11 cellular contexts compared by ENCODE assay signal in genomic region chr3:147943265-147943945, GRCh38.
DNase-seq lines count a peak whose midpoint lies in the region; ATAC-seq, FAIRE-seq and TF ChIP-seq lines count a peak whose summit lies in the region.
"Had no signal": no experiment of that assay in that cellular context is flagged by ENCODE, and none has a peak within 500 bp of the region (broad histone marks: within the 10 kb centered on the region; RNA-seq: fewer than 3 reads in every experiment).

No MANE protein-coding gene starts in this region.

- DNase-seq in AG20443 (ENCODE audit: low spot score): peak; percentile 60
- peak; percentile 80 for DNase-seq in RCC 7860 (ENCODE audit: low spot score)
- no peak for DNase-seq in omental fat pad (ENCODE audit: low spot score)
- no peak for DNase-seq in NCI-H2171 treated with DMSO at 0.1 percent for 48 hours (lab: John Stamatoyannopoulos, UW)
- DNase-seq in T-cell: no peak
- DNase-seq: COR-L47, NCI-H446 had no signal

- TF ChIP-seq CTCF in omental fat pad (IDR thresholded peaks at IDR 0.05): no peak

- POLR2A ChIA-PET in T-cell (lab: Charles Lee): no interaction called here

- FAIRE-seq in RCC 7860 (lab: Jason Lieb, UNC): peak; percentile 95
- FAIRE-seq: colon had no signal

- CTCF ChIA-PET in T-cell (lab: Charles Lee): no interaction called here

- no peaks in the 10 kb centered on the region for H3K27me3 Mint-ChIP-seq in T-cell

- H3K27ac Mint-ChIP-seq in T-cell: no peak overlapping the region

- no peaks in the 10 kb centered on the region for H3K4me1 Mint-ChIP-seq in T-cell

- H3K36me3 Mint-ChIP-seq in T-cell: no peaks in the 10 kb centered on the region

- ATAC-seq in esophagus mucosa (peak; percentile 38), omental fat pad (ENCODE audit: low FRiP score) (peak; percentile 75), T-cell (replicated peaks in 1 of 4) (no peak), GM18511 (IDR thresholded peaks at IDR 0.05; ENCODE audit: unreplicated experiment) (no peak), GM21529 (IDR thresholded peaks at IDR 0.05; ENCODE audit: unreplicated experiment) (no peak)

- H3K9me3 Mint-ChIP-seq in T-cell: peaks cover 0 to 10% (median 4%) of the 10 kb centered on the region in 3 donors

- no peak overlapping the region for H3K4me3 Mint-ChIP-seq in T-cell

Comparison
In these comparisons a context has a peak if more than half of its experiments do, and no peak if none do; other contexts are left out.
1. DNase-seq: peak in AG20443 (single experiment) and RCC 7860 (single experiment); none in omental fat pad (single experiment), NCI-H2171 treated with DMSO at 0.1 percent for 48 hours (single experiment) and T-cell (0 of 34).
2. ATAC-seq: peak in esophagus mucosa (single experiment) and omental fat pad (single experiment); none in T-cell (0 of 4), GM18511 (single experiment) and GM21529 (single experiment).